In the genomic region with DNA sequence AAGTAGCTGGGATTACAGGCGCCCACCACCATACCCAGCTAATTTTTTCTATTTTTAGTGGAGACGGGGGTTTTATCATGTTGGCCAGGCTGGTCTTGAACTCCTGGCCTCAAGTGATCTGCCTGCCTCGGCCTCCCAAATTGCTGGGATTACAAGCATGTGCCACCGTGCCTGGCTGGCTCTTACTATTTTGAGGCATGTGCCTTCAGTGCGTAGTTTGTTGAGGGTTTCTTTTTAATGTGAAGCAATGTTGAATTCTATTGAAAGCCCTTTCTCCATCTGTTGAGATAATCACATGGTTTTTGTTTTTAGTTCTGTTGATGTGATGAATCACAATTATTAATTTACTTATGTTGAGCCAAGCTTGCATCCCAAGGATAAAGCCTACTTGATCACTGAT, we compare ENCODE assay signal across 10 cellular contexts.
"Had no signal": no experiment of that assay in that cellular context is flagged by ENCODE, and none has a peak within 500 bp of the region (broad histone marks: within the 10 kb centered on the region; RNA-seq: fewer than 3 reads in every experiment).

No MANE protein-coding gene starts in this region.

- H3K27ac Mint-ChIP-seq: GM23338, IgD-negative memory B cell had no signal

- H3K36me3 Mint-ChIP-seq: IgD-negative memory B cell had no signal

- H3K9ac ChIP-seq: KMS-11 had no signal

- DNase-seq: HCEC 1CT, Karpas-422, KBM-7 had no signal

- H3K4me2 ChIP-seq: GM23338, KMS-11 had no signal

- H3K4me3 ChIP-seq: GM23338 had no signal

- H3K4me3 Mint-ChIP-seq: GM23338, IgD-negative memory B cell had no signal

- H2AFZ ChIP-seq: GM23338 had no signal

- H3K27ac ChIP-seq: HL-60, KMS-11 had no signal

- ATAC-seq: GM23338, HepG2 had no signal

- FAIRE-seq: H1, H54, HepG2 had no signal
